2 cellular contexts compared by ENCODE assay signal in genomic region chr7:81714306-81714705, GRCh38.
TF ChIP-seq lines count a peak whose summit lies in the region.

No MANE protein-coding gene starts in this region.

TF ChIP-seq in A549, 52 proteins besides CTCF, POLR2A, EP300 and RAD21:
- TF ChIP-seq JUN (IDR thresholded peaks at IDR 0.05) (no peak), POLR2AphosphoS2 (conservative IDR thresholded peaks at IDR 0.05; ENCODE audit: low read length) (no peak), NPAS2 (CRISPR knock-in tag; IDR thresholded peaks at IDR 0.05; ENCODE audit: borderline replicate concordance) (no peak), NR3C1 (IDR thresholded peaks at IDR 0.05) (no peak), CHD2 (IDR thresholded peaks at IDR 0.05; ENCODE audit: low read length, partially characterized antibody) (no peak), PBX3 (IDR thresholded peaks at IDR 0.05) (no peak), FOXS1 (CRISPR knock-in tag; IDR thresholded peaks at IDR 0.05) (no peak), SREBF2 (IDR thresholded peaks at IDR 0.05) (no peak), ZFP36 (IDR thresholded peaks at IDR 0.05; ENCODE audit: borderline replicate concordance, partially characterized antibody) (no peak), HOXA7 (CRISPR knock-in tag; IDR thresholded peaks at IDR 0.05) (no peak), EHF (CRISPR knock-in tag; IDR thresholded peaks at IDR 0.05) (no peak), MAZ (IDR thresholded peaks at IDR 0.05; ENCODE audit: borderline replicate concordance, low read depth, low read length) (no peak)
TF ChIP-seq in A549: peak in this region for 0.

TF ChIP-seq in K562, 482 proteins besides CTCF, POLR2A, EP300 and RAD21:
- TF ChIP-seq CBX3 (IDR thresholded peaks at IDR 0.05; ENCODE audit: borderline replicate concordance in 1 of 2, low read length in 2 of 2) = no peak
- 0 out of 2 replicates have a peak, but pooled peaks have one; percentile 41 for TF ChIP-seq RBM15 (IDR thresholded peaks at IDR 0.05; ENCODE audit: insufficient read depth, low read length)
- TF ChIP-seq CSDE1 (IDR thresholded peaks at IDR 0.05) = no peak
